In the genomic region with DNA sequence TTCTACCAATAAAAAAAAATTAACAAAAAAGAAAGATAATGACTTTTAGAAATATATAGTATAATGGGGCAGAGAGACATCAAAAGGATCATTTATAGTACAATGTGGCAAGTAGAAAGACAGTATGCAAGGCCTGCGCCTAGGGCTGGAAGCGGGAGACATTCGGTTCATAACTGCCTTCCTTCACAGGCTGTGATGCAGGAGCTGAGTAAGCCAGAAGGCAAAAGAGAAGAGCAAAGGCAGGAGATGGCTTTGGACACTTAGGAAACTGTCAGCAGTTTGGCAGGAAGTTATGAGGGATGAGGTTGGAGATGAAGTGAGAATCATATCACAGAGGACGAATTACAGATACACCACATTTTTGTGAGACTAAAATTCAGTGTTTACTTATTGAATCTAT, we compare ENCODE assay signal across 21 cellular contexts.
A peak's percentile ranks its signal among the peaks of the same experiment; 100 is the strongest.
DNase-seq lines count a peak whose midpoint lies in the region; ATAC-seq, FAIRE-seq and TF ChIP-seq lines count a peak whose summit lies in the region.
"Had no signal": no experiment of that assay in that cellular context is flagged by ENCODE, and none has a peak within 500 bp of the region (broad histone marks: within the 10 kb centered on the region; RNA-seq: fewer than 3 reads in every experiment).

No MANE protein-coding gene starts in this region.

- BruUV-seq in HCT116 (replicated peaks; lab: Mats Ljungman, UMichigan), result no TSS peak

- H3K27ac ChIP-seq in A549, result peak overlapping the region; percentile 54 to 55; a peak in 4 of 6 replicates
- peak overlapping the region; percentile 79 for H3K27ac ChIP-seq in HCT116 (ENCODE audit: low read depth, low read length)
- peak overlapping the region; percentile 40 for H3K27ac ChIP-seq in muscle layer of duodenum (ENCODE audit: low read length)
- peak overlapping the region in 1 of 2 donors; percentile 3 for H3K27ac ChIP-seq in left lung
- H3K27ac ChIP-seq: C4-2B, prostate gland had no signal

- no peaks in the 10 kb centered on the region for H3K27me3 ChIP-seq in HCT116 (ENCODE audit: insufficient read depth, low read length)
- H3K27me3 ChIP-seq in muscle layer of duodenum (ENCODE audit: low read depth, low read length), result no peaks in the 10 kb centered on the region
- H3K27me3 ChIP-seq in left lung, result no peaks in the 10 kb centered on the region

- H3K79me2 ChIP-seq in HCT116 (ENCODE audit: insufficient read depth, low read length), result peaks cover 97% of the 10 kb centered on the region

- DNase-seq in A549 (ENCODE audit: low read depth in 1 of 2, low spot score in 1 of 2) (no peak), HCT116 (ENCODE audit: low read depth, low spot score) (no peak), left lung (no peak), HuH-7.5 (ENCODE audit: low spot score) (no peak)
- DNase-seq: activated CD8-positive, alpha-beta T cell treated with anti-CD3 and anti-CD28 coated beads for 36 hours; activated effector memory CD4-positive, alpha-beta T cell treated with Interleukin-2 at 50 U/mL for 16 hours; activated naive CD8-positive, alpha-beta T cell treated with anti-CD3 and anti-CD28 coated beads, Interleukin-2, amount 10 ng/mL, durations not matched to agents 7 days and 5 days; activated T-cell treated with anti-CD3 and anti-CD28 coated beads for 4 hours; mucosa of descending colon; NCI-H1694; stimulated activated CD4-positive, alpha-beta T cell treated with anti-CD3 and anti-CD28 coated beads, Interleukin-1b, Interleukin-23, amount 100 ng/mL, for 48 hours; T1000 had no signal

- peak; percentile 26 to 39; a peak in 4 of 6 replicates for ATAC-seq in A549
- ATAC-seq in HCT116, result no peak
- no peak for ATAC-seq in left lung
- ATAC-seq in HG02642 (IDR thresholded peaks at IDR 0.05; ENCODE audit: poor library complexity, unreplicated experiment), result no peak
- ATAC-seq: activated CD4-positive, CD25-positive, alpha-beta regulatory T cell treated with anti-CD3 and anti-CD28 coated beads, Interleukin-2, amount 50 U/mL, for 24 hours; activated CD8-positive, alpha-beta T cell treated with anti-CD3 and anti-CD28 coated beads for 36 hours; mucosa of descending colon had no signal

- no peaks in the 10 kb centered on the region for H4K20me1 ChIP-seq in HCT116 (ENCODE audit: insufficient read depth)

- POLR2A ChIA-PET in A549 (lab: Yijun Ruan, JAX) (no interaction called here), HCT116 (lab: Charles Lee) (interaction anchor here (3.4 kb wide), 1 partner anchor 29 kb away, joined by 25 read pairs; no protein-coding TSS in a partner anchor)

- RAD21 ChIA-PET in HCT116 (lab: Charles Lee; ENCODE audit: low non-redundant PET in 1 of 2, low total read pairs in 2 of 2, uncharacterized antibody in 2 of 2, unreplicated experiment in 2 of 2), result no interaction called here

- CTCF ChIA-PET in A549 (lab: Yijun Ruan, JAX), result no interaction called here
- CTCF ChIA-PET in HCT116 (lab: Charles Lee), result no interaction called here

- H3K4me3 Mint-ChIP-seq in dendritic cell treated with granulocyte-macrophage colony-stimulating factor and Interleukin-4, amounts not matched to agents 40 ng/mL and 50 ng/mL, for 4 days, result no peak overlapping the region
- H3K4me3 Mint-ChIP-seq: activated CD8-positive, alpha-beta T cell treated with anti-CD3 and anti-CD28 coated beads for 36 hours; activated naive CD8-positive, alpha-beta T cell treated with anti-CD3 and anti-CD28 coated beads, Interleukin-2, amount 10 ng/mL, durations not matched to agents 7 days and 5 days had no signal

- no peaks in the 10 kb centered on the region for H3K36me3 ChIP-seq in HCT116 (ENCODE audit: control insufficient read depth in 1 of 2, insufficient read depth in 2 of 2, low read length in 2 of 2)
- no peaks in the 10 kb centered on the region for H3K36me3 ChIP-seq in muscle layer of duodenum (ENCODE audit: control insufficient read depth in 1 of 2, insufficient read depth in 2 of 2, low read length in 2 of 2)
- no peaks in the 10 kb centered on the region for H3K36me3 ChIP-seq in left lung
- H3K36me3 ChIP-seq: prostate gland had no signal

- H3K36me3 Mint-ChIP-seq in dendritic cell treated with granulocyte-macrophage colony-stimulating factor and Interleukin-4, amounts not matched to agents 40 ng/mL and 50 ng/mL, for 4 days (ENCODE audit: low read depth), result no peaks in the 10 kb centered on the region

- no peak for TF ChIP-seq EP300 in A549 (IDR thresholded peaks at IDR 0.05)

- H3K9ac ChIP-seq in HCT116 (ENCODE audit: low read length), result no peak overlapping the region

- H2AFZ ChIP-seq in HCT116 (ENCODE audit: low read depth, low read length, poor library complexity, severe bottlenecking), result no peak overlapping the region

- H3K27ac Mint-ChIP-seq in dendritic cell treated with granulocyte-macrophage colony-stimulating factor and Interleukin-4, amounts not matched to agents 40 ng/mL and 50 ng/mL, for 4 days, result peak overlapping the region; percentile 80
- H3K27ac Mint-ChIP-seq: activated CD8-positive, alpha-beta T cell treated with anti-CD3 and anti-CD28 coated beads for 36 hours; activated naive CD8-positive, alpha-beta T cell treated with anti-CD3 and anti-CD28 coated beads, Interleukin-2, amount 10 ng/mL, durations not matched to agents 7 days and 5 days had no signal

- peaks cover 8% of the 10 kb centered on the region for H3K9me3 Mint-ChIP-seq in dendritic cell treated with granulocyte-macrophage colony-stimulating factor and Interleukin-4, amounts not matched to agents 40 ng/mL and 50 ng/mL, for 4 days
- H3K9me3 Mint-ChIP-seq: activated CD8-positive, alpha-beta T cell treated with anti-CD3 and anti-CD28 coated beads for 36 hours had no signal

- no peaks in the 10 kb centered on the region for H3K27me3 Mint-ChIP-seq in dendritic cell treated with granulocyte-macrophage colony-stimulating factor and Interleukin-4, amounts not matched to agents 40 ng/mL and 50 ng/mL, for 4 days

- H3K9me2 ChIP-seq in HCT116 (ENCODE audit: insufficient read depth), result no peaks in the 10 kb centered on the region

- no peak for TF ChIP-seq CTCF in A549 (IDR thresholded peaks at IDR 0.05)
- TF ChIP-seq CTCF in HCT116 (IDR thresholded peaks at IDR 0.05 in 2 of 3, conservative IDR thresholded peaks at IDR 0.05 in 1 of 3; ENCODE audit: borderline replicate concordance in 1 of 3, insufficient read depth in 1 of 3, low read depth in 2 of 3, low read length in 2 of 3), result no peak
- no peak for TF ChIP-seq CTCF in left lung (IDR thresholded peaks at IDR 0.05)

- FAIRE-seq in A549 (lab: Jason Lieb, UNC), result no peak
- FAIRE-seq: islet of Langerhans had no signal

- H3K4me2 ChIP-seq in A549 (peak overlapping the region; percentile 74; the same call in 1 of the 3 replicates), HCT116 (ENCODE audit: low read length) (peak overlapping the region; percentile 85; the same call in 1 of the 2 replicates)

- H3K9me3 ChIP-seq in A549, result no peaks in the 10 kb centered on the region
- H3K9me3 ChIP-seq in HCT116 (ENCODE audit: control insufficient read depth in 1 of 2, insufficient read depth in 1 of 2, low read depth in 1 of 2, low read length in 2 of 2), result no peaks in the 10 kb centered on the region
- no peaks in the 10 kb centered on the region for H3K9me3 ChIP-seq in muscle layer of duodenum (ENCODE audit: control insufficient read depth in 1 of 2, low read length in 2 of 2)
- no peaks in the 10 kb centered on the region for H3K9me3 ChIP-seq in left lung
- H3K9me3 ChIP-seq: mucosa of descending colon, prostate gland had no signal

- TF ChIP-seq POLR2A in A549 (IDR thresholded peaks at IDR 0.05; ENCODE audit: low read length) (no peak), HCT116 (IDR thresholded peaks at IDR 0.05; ENCODE audit: borderline replicate concordance, extremely low read depth, insufficient read depth, insufficient read length) (no peak)

- intact Hi-C loops in HCT116 (cut with micrococcal nuclease), result no loop called here
- intact Hi-C loops in dendritic cell treated with granulocyte-macrophage colony-stimulating factor and Interleukin-4, amounts not matched to agents 40 ng/mL and 50 ng/mL, for 4 days (cut with micrococcal nuclease), result loop anchor here (5.0 to 10.0 kb wide), 2 partner anchors 36 to 87 kb away; no protein-coding TSS in a partner anchor
- intact Hi-C loops in left lung (cut with DNase I), result no loop called here

- H3K4me3 ChIP-seq in A549 (no peak overlapping the region), HCT116 (replicated peaks in 1 of 2; ENCODE audit: low read depth in 1 of 2, low read length in 2 of 2) (no peak overlapping the region), muscle layer of duodenum (ENCODE audit: low read depth in 1 of 2, low read length in 2 of 2) (no peak overlapping the region), left lung (no peak overlapping the region)
- H3K4me3 ChIP-seq: lung, mucosa of descending colon, prostate gland, skin epidermis had no signal

- H3K4me1 ChIP-seq in A549, result peaks cover 50% of the 10 kb centered on the region
- peaks cover 56 to 75% of the 10 kb centered on the region in 2 experiments for H3K4me1 ChIP-seq in HCT116 (ENCODE audit: control insufficient read depth in 1 of 2, insufficient read depth in 2 of 2, low read length in 2 of 2)
- peaks cover 12 to 15% of the 10 kb centered on the region in 2 donors for H3K4me1 ChIP-seq in muscle layer of duodenum (ENCODE audit: control insufficient read depth in 1 of 2, insufficient read depth in 2 of 2, low read length in 2 of 2)
- peaks cover 0 to 39% of the 10 kb centered on the region in 2 donors for H3K4me1 ChIP-seq in left lung
- H3K4me1 ChIP-seq: prostate gland had no signal

- WGBS in A549 (ENCODE audit: missing lambda C conversion rate), result 83% methylated on average over 4 of the region's 4 CpGs

- peaks cover 48% of the 10 kb centered on the region for H3K4me1 Mint-ChIP-seq in dendritic cell treated with granulocyte-macrophage colony-stimulating factor and Interleukin-4, amounts not matched to agents 40 ng/mL and 50 ng/mL, for 4 days (ENCODE audit: low read depth)
- H3K4me1 Mint-ChIP-seq: activated naive CD8-positive, alpha-beta T cell treated with anti-CD3 and anti-CD28 coated beads, Interleukin-2, amount 10 ng/mL, durations not matched to agents 7 days and 5 days had no signal

- TF ChIP-seq RAD21 in A549 (conservative IDR thresholded peaks at IDR 0.05 in 1 of 2, IDR thresholded peaks at IDR 0.05 in 1 of 2), result no peak
- no peak for TF ChIP-seq RAD21 in HCT116 (IDR thresholded peaks at IDR 0.05; ENCODE audit: low read depth)

TF ChIP-seq in A549, 52 proteins besides CTCF, POLR2A, EP300 and RAD21 (continues in another document):
- TF ChIP-seq HOXA7 (CRISPR knock-in tag; IDR thresholded peaks at IDR 0.05), result no peak
- no peak for TF ChIP-seq TFCP2L1 (CRISPR knock-in tag; IDR thresholded peaks at IDR 0.05)

TF ChIP-seq in HCT116, 20 proteins besides CTCF, POLR2A, EP300 and RAD21 (continues in another document):
- TF ChIP-seq EGR1 (IDR thresholded peaks at IDR 0.05; ENCODE audit: low read depth), result no peak
- no peak for TF ChIP-seq ZNF274 (IDR thresholded peaks at IDR 0.05; ENCODE audit: low read depth, low read length)

Comparison
In these comparisons a context has a peak if more than half of its experiments do, and no peak if none do; other contexts are left out.
1. ATAC-seq: peak in A549 (2 of 2); none in HCT116 (single experiment), left lung (single experiment) and HG02642 (single experiment).